ENCODE assay signal across 25 cellular contexts in the genomic region with DNA sequence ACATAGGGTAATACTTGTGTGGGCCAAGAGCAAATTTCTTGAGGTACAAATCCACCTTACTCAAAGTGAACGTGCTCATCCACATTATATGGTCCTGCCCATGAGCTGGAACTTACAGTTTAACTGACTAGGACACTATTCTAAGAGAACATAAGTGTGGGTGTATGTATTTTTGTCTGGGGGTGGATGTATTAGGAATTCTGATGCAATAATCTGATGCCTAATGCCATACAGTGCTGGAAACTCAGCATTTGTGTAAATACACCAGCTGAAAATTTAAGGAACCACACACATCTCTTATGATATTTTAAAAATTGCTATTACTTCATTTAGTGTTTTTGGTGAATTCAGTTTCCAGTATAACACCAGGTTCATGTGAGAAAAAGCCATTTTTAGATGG.
DNase-seq lines count a peak whose midpoint lies in the region; ATAC-seq, FAIRE-seq and TF ChIP-seq lines count a peak whose summit lies in the region.
"Had no signal": no experiment of that assay in that cellular context is flagged by ENCODE, and none has a peak within 500 bp of the region (broad histone marks: within the 10 kb centered on the region; RNA-seq: fewer than 3 reads in every experiment).

No MANE protein-coding gene starts in this region.

- intact Hi-C loops in left ventricle myocardium inferior (cut with micrococcal nuclease) (no loop called here), right cardiac atrium (cut with DNase I) (no loop called here), psoas muscle (cut with DNase I) (no loop called here), stomach (cut with DNase I; ENCODE audit: low total_unique reads) (no loop called here)

- no peaks in the 10 kb centered on the region for H3K27me3 ChIP-seq in left ventricle myocardium inferior (ENCODE audit: low read depth)
- no peaks in the 10 kb centered on the region for H3K27me3 ChIP-seq in right cardiac atrium (ENCODE audit: control insufficient read depth, insufficient read depth)
- no peaks in the 10 kb centered on the region for H3K27me3 ChIP-seq in H1 (replicated peaks in 1 of 4; ENCODE audit: control insufficient read depth in 3 of 4, extremely low read depth in 1 of 4, insufficient read depth in 3 of 4, low read length in 3 of 4)
- H3K27me3 ChIP-seq in psoas muscle (ENCODE audit: insufficient read depth in 3 of 3, low read length in 2 of 3): no peaks in the 10 kb centered on the region
- no peaks in the 10 kb centered on the region for H3K27me3 ChIP-seq in stomach
- H3K27me3 ChIP-seq: BLaER1 had no signal

- no peak overlapping the region for H2AFZ ChIP-seq in H1 (ENCODE audit: low read length)
- H2AFZ ChIP-seq: GM23248 had no signal

- H3K36me3 ChIP-seq in left ventricle myocardium inferior (no peaks in the 10 kb centered on the region), H1 (ENCODE audit: control insufficient read depth in 2 of 4, insufficient read depth in 4 of 4, low read length in 3 of 4) (no peaks in the 10 kb centered on the region), psoas muscle (ENCODE audit: insufficient read depth in 1 of 2, low read depth in 1 of 2) (no peaks in the 10 kb centered on the region), stomach (no peaks in the 10 kb centered on the region)
- H3K36me3 ChIP-seq: BLaER1 had no signal

- CTCF ChIA-PET in H1 (lab: Charles Lee; ENCODE audit: partially characterized antibody): interaction anchor here (1.6 kb wide), 1 partner anchor 21 kb away, joined by 3 read pairs; no protein-coding TSS in a partner anchor

- H2BK5ac ChIP-seq in H1 (ENCODE audit: low read depth, low read length): no peak overlapping the region

- no peak overlapping the region for H2BK120ac ChIP-seq in H1 (replicated peaks; ENCODE audit: low read depth, low read length)

- no peak overlapping the region for H3K9ac ChIP-seq in H1 (replicated peaks in 1 of 4; ENCODE audit: extremely low read depth in 1 of 4, low read depth in 3 of 4, low read length in 3 of 4)
- H3K9ac ChIP-seq: BLaER1, GM23248 had no signal

- peak overlapping the region; percentile 15 for H3K23ac ChIP-seq in H1 (ENCODE audit: insufficient read length)

- TF ChIP-seq CTCF in left ventricle myocardium inferior (IDR thresholded peaks at IDR 0.05; ENCODE audit: borderline replicate concordance): no peak
- TF ChIP-seq CTCF in H1 (IDR thresholded peaks at IDR 0.05; ENCODE audit: control extremely low read depth in 1 of 3, insufficient read depth in 1 of 3, low read depth in 1 of 3, low read length in 3 of 3): no peak
- TF ChIP-seq CTCF in psoas muscle (IDR thresholded peaks at IDR 0.05): no peak
- TF ChIP-seq CTCF in stomach (IDR thresholded peaks at IDR 0.05): no peak

- H3K79me2 ChIP-seq in H1 (ENCODE audit: control insufficient read depth in 1 of 2, insufficient read depth in 2 of 2, low read length in 2 of 2): no peaks in the 10 kb centered on the region

- H4K91ac ChIP-seq in H1 (replicated peaks; ENCODE audit: insufficient read length, low read length): no peak overlapping the region

- TF ChIP-seq POLR2A in H1 (IDR thresholded peaks at IDR 0.05; ENCODE audit: control extremely low read depth in 1 of 2, low read depth in 2 of 2, low read length in 2 of 2) (no peak), stomach (IDR thresholded peaks at IDR 0.05) (no peak)

- no peak overlapping the region for H3K4me3 Mint-ChIP-seq in activated T-cell treated with anti-CD3 and anti-CD28 coated beads, Interleukin-2, amount 50 U/mL, for 4 hours
- H3K4me3 Mint-ChIP-seq: B cell; CD4-positive, CD25-positive, alpha-beta regulatory T cell; CD8-positive, alpha-beta T cell; H9 had no signal

- no peak overlapping the region for H3K18ac ChIP-seq in H1 (ENCODE audit: extremely low read depth, low read length)

- H3K14ac ChIP-seq in H1 (ENCODE audit: insufficient read length): no peak overlapping the region

- H3K4me1 ChIP-seq in left ventricle myocardium inferior (no peaks in the 10 kb centered on the region), right cardiac atrium (ENCODE audit: control insufficient read depth, insufficient read depth, low read length) (no peaks in the 10 kb centered on the region), H1 (replicated peaks in 1 of 4; ENCODE audit: control insufficient read depth in 3 of 4, insufficient read depth in 4 of 4, low read length in 3 of 4) (peaks cover 0 to 4% (median 0%) of the 10 kb centered on the region in 4 experiments; a peak in 1 of 7 replicates), psoas muscle (no peaks in the 10 kb centered on the region), stomach (no peaks in the 10 kb centered on the region)
- H3K4me1 ChIP-seq: BLaER1 had no signal

- no peaks in the 10 kb centered on the region for H4K20me1 ChIP-seq in H1 (replicated peaks in 1 of 2; ENCODE audit: control insufficient read depth in 1 of 2, insufficient read depth in 2 of 2, low read length in 2 of 2)
- H4K20me1 ChIP-seq: BLaER1 had no signal

- no peaks in the 10 kb centered on the region for H3K79me1 ChIP-seq in H1 (ENCODE audit: low read depth, low read length)

- H3K4ac ChIP-seq in H1 (replicated peaks; ENCODE audit: insufficient read length, low read depth, low read length): no peak overlapping the region

- no peak overlapping the region for H2AK5ac ChIP-seq in H1 (ENCODE audit: low read depth, low read length)

- FAIRE-seq in H1 (lab: Jason Lieb, UNC): no peak
- FAIRE-seq: A204.1, D721Med, GM12878, GM19239 had no signal

- no peak overlapping the region for H4K8ac ChIP-seq in H1 (ENCODE audit: extremely low read depth, insufficient read depth, low read length)

- no peak overlapping the region for H2BK15ac ChIP-seq in H1 (ENCODE audit: low read length)

- WGBS in right cardiac atrium: 68% methylated on average over 1 of the region's 1 CpG
- WGBS in H1 (ENCODE audit: extremely low coverage in 1 of 2, insufficient coverage in 1 of 2, insufficient read length in 1 of 2, insufficient replicate concordance in 2 of 2, low coverage in 1 of 2, low lambda C conversion rate in 2 of 2, missing lambda C conversion rate in 1 of 2), 2 experiments: 91% methylated on average over 1 of the region's 1 CpG; no CpG with 5 or more reads in 1 of the 2 experiments
- 56 to 70% (median 60%) methylated on average over 1 of the region's 1 CpG for WGBS in psoas muscle, 3 donors
- 48 to 62% (median 51%) methylated on average over 1 of the region's 1 CpG for WGBS in stomach, 5 donors

- no peaks in the 10 kb centered on the region for H3K23me2 ChIP-seq in H1 (ENCODE audit: low read depth, low read length)

- ATAC-seq in right cardiac atrium (no peak), psoas muscle (peak in 3 of 4 donors; percentile 15 to 50 (median 33))
- no peak for ATAC-seq in activated T-cell treated with anti-CD3 and anti-CD28 coated beads, Interleukin-2, amount 50 U/mL, for 4 hours
- ATAC-seq: CD8-positive, alpha-beta T cell; GM12878; HCT116 had no signal

- H3K9me3 Mint-ChIP-seq in activated T-cell treated with anti-CD3 and anti-CD28 coated beads, Interleukin-2, amount 50 U/mL, for 4 hours: peaks cover 6% of the 10 kb centered on the region
- H3K9me3 Mint-ChIP-seq: CD8-positive, alpha-beta T cell; H9 had no signal

- H3K36me3 Mint-ChIP-seq in activated T-cell treated with anti-CD3 and anti-CD28 coated beads, Interleukin-2, amount 50 U/mL, for 4 hours (ENCODE audit: insufficient read depth): no peaks in the 10 kb centered on the region
- H3K36me3 Mint-ChIP-seq: CD4-positive, CD25-positive, alpha-beta regulatory T cell; CD8-positive, alpha-beta T cell had no signal

- DNase-seq in left ventricle myocardium inferior (no peak), right cardiac atrium (no peak), H1 (ENCODE audit: low read depth in 1 of 2, low spot score in 2 of 2) (no peak), psoas muscle (no peak), stomach (no peak), NCI-H524 treated with DMSO at 0.1 percent for 48 hours (lab: John Stamatoyannopoulos, UW) (no peak), NCI-H128 (lab: John Stamatoyannopoulos, UW; ENCODE audit: unreplicated experiment) (no peak)
- no peak for DNase-seq in activated T-cell treated with anti-CD3 and anti-CD28 coated beads, Interleukin-2, amount 50 U/mL, for 4 hours
- DNase-seq: CD4-positive, CD25-positive, alpha-beta regulatory T cell; CD8-positive, alpha-beta T cell; DMS 273 treated with DMSO at 0.1 percent for 48 hours; DMS79; EL; GDM1; GM23248 had no signal

- POLR2A ChIA-PET in H1 (lab: Charles Lee; ENCODE audit: partially characterized antibody): no interaction called here

- H3K4me2 ChIP-seq in H1 (ENCODE audit: insufficient read depth in 1 of 2, low read depth in 2 of 2, low read length in 2 of 2): no peak overlapping the region
- H3K4me2 ChIP-seq: BLaER1 had no signal

- H3K4me3 ChIP-seq in left ventricle myocardium inferior: no peak overlapping the region
- H3K4me3 ChIP-seq in right cardiac atrium (ENCODE audit: low read length): no peak overlapping the region
- H3K4me3 ChIP-seq in H1 (ENCODE audit: extremely low read depth in 1 of 4, insufficient read depth in 2 of 4, low read depth in 3 of 4, low read length in 4 of 4): no peak overlapping the region
- no peak overlapping the region for H3K4me3 ChIP-seq in psoas muscle
- no peak overlapping the region for H3K4me3 ChIP-seq in stomach
- H3K4me3 ChIP-seq: BLaER1, GM12878, GM23248 had no signal

- TF ChIP-seq RAD21 in H1 (IDR thresholded peaks at IDR 0.05 in 1 of 2, conservative IDR thresholded peaks at IDR 0.05 in 1 of 2; ENCODE audit: low read depth in 2 of 2, low read length in 2 of 2): no peak

- no peak overlapping the region for H3K56ac ChIP-seq in H1 (replicated peaks; ENCODE audit: insufficient read length, low read depth, low read length)

- H3K27ac ChIP-seq in left ventricle myocardium inferior (replicated peaks) (peak overlapping the region; percentile 53), right cardiac atrium (ENCODE audit: low read length) (no peak overlapping the region), H1 (ENCODE audit: low read depth, low read length) (no peak overlapping the region), psoas muscle (peak overlapping the region; percentile 65), stomach (no peak overlapping the region)
- H3K27ac ChIP-seq: 22Rv1, BLaER1, C4-2B, GM23248 had no signal

- no peak for TF ChIP-seq EP300 in H1 (IDR thresholded peaks at IDR 0.05; ENCODE audit: borderline replicate concordance in 1 of 2, low read depth in 2 of 2, low read length in 2 of 2)
- TF ChIP-seq EP300 in stomach (IDR thresholded peaks at IDR 0.05): no peak

- H2BK20ac ChIP-seq in H1 (ENCODE audit: low read length): no peak overlapping the region

- no peak overlapping the region for H2BK12ac ChIP-seq in H1 (ENCODE audit: low read depth, low read length)

- no peaks in the 10 kb centered on the region for H3K4me1 Mint-ChIP-seq in activated T-cell treated with anti-CD3 and anti-CD28 coated beads, Interleukin-2, amount 50 U/mL, for 4 hours (ENCODE audit: low read depth)
- H3K4me1 Mint-ChIP-seq: B cell had no signal

- no peak overlapping the region for H4K5ac ChIP-seq in H1 (ENCODE audit: insufficient read length, low read depth, low read length)

- H3K9me3 ChIP-seq in left ventricle myocardium inferior (replicated peaks) (peaks cover 8% of the 10 kb centered on the region), right cardiac atrium (ENCODE audit: control insufficient read depth, low read length) (no peaks in the 10 kb centered on the region), H1 (ENCODE audit: insufficient read depth in 2 of 2, low read depth in 1 of 2, low read length in 1 of 2) (no peaks in the 10 kb centered on the region), psoas muscle (no peaks in the 10 kb centered on the region), stomach (no peaks in the 10 kb centered on the region)
- H3K9me3 ChIP-seq: BLaER1 had no signal

- H3K27me3 Mint-ChIP-seq in activated T-cell treated with anti-CD3 and anti-CD28 coated beads, Interleukin-2, amount 50 U/mL, for 4 hours (ENCODE audit: low read depth): no peaks in the 10 kb centered on the region
- H3K27me3 Mint-ChIP-seq: B cell; CD4-positive, CD25-positive, alpha-beta regulatory T cell had no signal

Comparison
In these comparisons a context has a peak if more than half of its experiments do, and no peak if none do; other contexts are left out.
1. H3K27ac ChIP-seq: peak in left ventricle myocardium inferior (single experiment) and psoas muscle (single experiment); none in right cardiac atrium (single experiment), H1 (single experiment) and stomach (0 of 5).
2. ATAC-seq: peak in psoas muscle (3 of 4); none in right cardiac atrium (0 of 2) and activated T-cell treated with anti-CD3 and anti-CD28 coated beads, Interleukin-2, amount 50 U/mL, for 4 hours (0 of 2).